In the genomic region with DNA sequence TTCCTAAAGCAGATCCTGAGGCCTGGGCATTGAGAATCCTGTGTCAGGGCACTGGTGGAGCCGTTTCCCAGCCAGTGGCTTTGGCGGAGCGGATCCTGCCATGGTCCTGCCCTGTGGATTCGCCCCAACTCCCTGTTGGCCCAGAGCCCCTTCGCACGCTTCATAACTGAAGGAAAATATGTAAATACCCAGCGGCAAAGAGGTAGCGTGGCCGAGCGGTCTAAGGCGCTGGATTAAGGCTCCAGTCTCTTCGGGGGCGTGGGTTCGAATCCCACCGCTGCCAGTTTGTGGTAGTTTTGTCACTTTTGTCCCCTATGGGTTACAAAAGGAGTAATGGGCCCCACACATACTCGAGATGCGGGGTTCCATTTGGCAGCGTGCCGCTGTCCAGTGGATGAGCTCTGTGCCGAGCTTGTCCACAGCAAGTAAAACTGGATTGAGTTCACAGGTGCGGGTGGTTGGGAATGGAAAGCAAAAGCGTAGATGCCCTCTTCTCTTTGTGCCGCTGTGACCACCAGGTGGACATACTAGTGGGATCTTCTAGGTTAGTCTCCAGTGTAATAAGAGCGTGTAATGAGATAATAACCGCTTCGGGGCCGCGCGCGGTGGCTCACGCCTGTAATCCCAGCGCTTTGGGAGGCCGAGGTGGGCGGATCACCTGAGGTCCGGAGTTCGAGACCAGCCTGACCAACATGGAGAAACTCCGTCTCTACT, we compare ENCODE assay signal across 1 cellular context.
TF ChIP-seq lines count a peak whose summit lies in the region.

No MANE protein-coding gene starts in this region.

TF ChIP-seq in K562, 482 proteins besides CTCF, POLR2A, EP300 and RAD21 (continues in another document):
- TF ChIP-seq ZNF512 (tag; IDR thresholded peaks at IDR 0.05) (no peak), ZBTB33 (CRISPR knock-in tag; IDR thresholded peaks at IDR 0.05) (peak; percentile 61), NUFIP1 (IDR thresholded peaks at IDR 0.05; ENCODE audit: partially characterized antibody) (no peak), PRMT5 (CRISPR knock-in tag; IDR thresholded peaks at IDR 0.05) (no peak), ZFP91 (CRISPR knock-in tag; IDR thresholded peaks at IDR 0.05) (no peak), SRSF7 (optimal IDR thresholded peaks at IDR 0.05; ENCODE audit: low read depth, low read length) (no peak), ZNF696 (CRISPR knock-in tag; conservative IDR thresholded peaks at IDR 0.05) (no peak), FUS (optimal IDR thresholded peaks at IDR 0.05; ENCODE audit: low read depth, low read length) (no peak), FOXA1 (IDR thresholded peaks at IDR 0.05; ENCODE audit: borderline replicate concordance) (no peak), ZNF764 (CRISPR knock-in tag; IDR thresholded peaks at IDR 0.05; ENCODE audit: low read depth) (peak; percentile 79), CREBBP (IDR thresholded peaks at IDR 0.05; ENCODE audit: low read depth, low read length) (no peak), ZC3H4 (CRISPR knock-in tag; IDR thresholded peaks at IDR 0.05; ENCODE audit: borderline replicate concordance) (no peak), ZSCAN32 (CRISPR knock-in tag; IDR thresholded peaks at IDR 0.05) (no peak), NBN (IDR thresholded peaks at IDR 0.05; ENCODE audit: low read depth) (peak; percentile 30; the same call in 1 of the 2 replicates), DNMT1 (IDR thresholded peaks at IDR 0.05) (no peak), BRD9 (IDR thresholded peaks at IDR 0.05; ENCODE audit: low read depth, partially characterized antibody) (peak; percentile 90), HMG20B (CRISPR knock-in tag; IDR thresholded peaks at IDR 0.05) (no peak), E2F8 (IDR thresholded peaks at IDR 0.05; ENCODE audit: low read depth, partially characterized antibody) (no peak), SP2 (IDR thresholded peaks at IDR 0.05; ENCODE audit: extremely low read depth, low read depth, low read length, poor library complexity, severe bottlenecking) (no peak), ZNF57 (CRISPR knock-in tag; IDR thresholded peaks at IDR 0.05) (no peak), ETS2 (tag; IDR thresholded peaks at IDR 0.05; ENCODE audit: borderline replicate concordance, poor library complexity, severe bottlenecking) (no peak), ZNF740 (CRISPR knock-in tag; IDR thresholded peaks at IDR 0.05) (no peak), ZNF740 (tag; IDR thresholded peaks at IDR 0.05) (no peak), TOE1 (IDR thresholded peaks at IDR 0.05; ENCODE audit: borderline replicate concordance) (0 out of 2 replicates have a peak, but pooled peaks have one; percentile 37), TOE1 (CRISPR knock-in tag; IDR thresholded peaks at IDR 0.05; ENCODE audit: borderline replicate concordance, low read depth) (0 out of 2 replicates have a peak, but pooled peaks have one; percentile 74), NCOA2 (IDR thresholded peaks at IDR 0.05; ENCODE audit: partially characterized antibody in 2 of 2) (no peak), ZZZ3 (IDR thresholded peaks at IDR 0.05) (no peak), DMBX1 (CRISPR knock-in tag; IDR thresholded peaks at IDR 0.05; ENCODE audit: borderline replicate concordance) (no peak), CCAR2 (IDR thresholded peaks at IDR 0.05; ENCODE audit: low read depth, low read length) (no peak), TCF3 (CRISPR knock-in tag; IDR thresholded peaks at IDR 0.05) (no peak; the same call in 1 of the 2 replicates), ETV5 (CRISPR knock-in tag; IDR thresholded peaks at IDR 0.05; ENCODE audit: low read depth) (no peak; the same call in 1 of the 2 replicates), TARDBP (IDR thresholded peaks at IDR 0.05) (peak; percentile 80), MCM2 (IDR thresholded peaks at IDR 0.05; ENCODE audit: low read depth) (no peak), JUND (IDR thresholded peaks at IDR 0.05; ENCODE audit: borderline replicate concordance, low read depth, low read length) (peak; percentile 47; the same call in 1 of the 2 replicates), JUND (tag; IDR thresholded peaks at IDR 0.05; ENCODE audit: borderline replicate concordance, low read depth, low read length) (no peak), ETV6 (IDR thresholded peaks at IDR 0.05; ENCODE audit: borderline replicate concordance in 1 of 2, low read depth in 2 of 2, low read length in 1 of 2) (0 out of 4 replicates have a peak, but pooled peaks of 1 of the 2 experiments have one; percentile 33), ETV6 (CRISPR knock-in tag; IDR thresholded peaks at IDR 0.05; ENCODE audit: borderline replicate concordance) (peak; percentile 68; the same call in 1 of the 2 replicates), SREBF2 (CRISPR knock-in tag; IDR thresholded peaks at IDR 0.05) (no peak), ZNF589 (CRISPR knock-in tag; IDR thresholded peaks at IDR 0.05; ENCODE audit: low read depth) (0 out of 2 replicates have a peak, but pooled peaks have one; percentile 25), CEBPG (CRISPR knock-in tag; IDR thresholded peaks at IDR 0.05) (no peak), CEBPG (tag; conservative IDR thresholded peaks at IDR 0.05 in 1 of 2, IDR thresholded peaks at IDR 0.05 in 1 of 2) (no peak; a peak in 1 of 4 replicates), ZNF217 (CRISPR knock-in tag; IDR thresholded peaks at IDR 0.05) (no peak), KDM4B (IDR thresholded peaks at IDR 0.05; ENCODE audit: borderline replicate concordance in 2 of 2, low read depth in 1 of 2) (no peak), JUNB (CRISPR knock-in tag; conservative IDR thresholded peaks at IDR 0.05) (no peak), SMARCE1 (IDR thresholded peaks at IDR 0.05) (peak; percentile 38; the same call in 1 of the 2 replicates), ZNF41 (CRISPR knock-in tag; conservative IDR thresholded peaks at IDR 0.05) (no peak), NCOA6 (IDR thresholded peaks at IDR 0.05) (no peak), ZNF695 (CRISPR knock-in tag; IDR thresholded peaks at IDR 0.05) (no peak)
- TF ChIP-seq, protein P1, sequence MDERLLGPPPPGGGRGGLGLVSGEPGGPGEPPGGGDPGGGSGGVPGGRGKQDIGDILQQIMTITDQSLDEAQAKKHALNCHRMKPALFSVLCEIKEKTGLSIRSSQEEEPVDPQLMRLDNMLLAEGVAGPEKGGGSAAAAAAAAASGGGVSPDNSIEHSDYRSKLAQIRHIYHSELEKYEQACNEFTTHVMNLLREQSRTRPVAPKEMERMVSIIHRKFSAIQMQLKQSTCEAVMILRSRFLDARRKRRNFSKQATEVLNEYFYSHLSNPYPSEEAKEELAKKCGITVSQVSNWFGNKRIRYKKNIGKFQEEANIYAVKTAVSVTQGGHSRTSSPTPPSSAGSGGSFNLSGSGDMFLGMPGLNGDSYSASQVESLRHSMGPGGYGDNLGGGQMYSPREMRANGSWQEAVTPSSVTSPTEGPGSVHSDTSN (CRISPR knock-in tag; IDR thresholded peaks at IDR 0.05; ENCODE audit: low read depth) = no peak
- TF ChIP-seq, protein P1 (tag; conservative IDR thresholded peaks at IDR 0.05; ENCODE audit: low read depth) = no peak
- TF ChIP-seq, protein P2, sequence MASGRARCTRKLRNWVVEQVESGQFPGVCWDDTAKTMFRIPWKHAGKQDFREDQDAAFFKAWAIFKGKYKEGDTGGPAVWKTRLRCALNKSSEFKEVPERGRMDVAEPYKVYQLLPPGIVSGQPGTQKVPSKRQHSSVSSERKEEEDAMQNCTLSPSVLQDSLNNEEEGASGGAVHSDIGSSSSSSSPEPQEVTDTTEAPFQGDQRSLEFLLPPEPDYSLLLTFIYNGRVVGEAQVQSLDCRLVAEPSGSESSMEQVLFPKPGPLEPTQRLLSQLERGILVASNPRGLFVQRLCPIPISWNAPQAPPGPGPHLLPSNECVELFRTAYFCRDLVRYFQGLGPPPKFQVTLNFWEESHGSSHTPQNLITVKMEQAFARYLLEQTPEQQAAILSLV (tag; IDR thresholded peaks at IDR 0.05) = no peak
- TF ChIP-seq, protein P3, sequence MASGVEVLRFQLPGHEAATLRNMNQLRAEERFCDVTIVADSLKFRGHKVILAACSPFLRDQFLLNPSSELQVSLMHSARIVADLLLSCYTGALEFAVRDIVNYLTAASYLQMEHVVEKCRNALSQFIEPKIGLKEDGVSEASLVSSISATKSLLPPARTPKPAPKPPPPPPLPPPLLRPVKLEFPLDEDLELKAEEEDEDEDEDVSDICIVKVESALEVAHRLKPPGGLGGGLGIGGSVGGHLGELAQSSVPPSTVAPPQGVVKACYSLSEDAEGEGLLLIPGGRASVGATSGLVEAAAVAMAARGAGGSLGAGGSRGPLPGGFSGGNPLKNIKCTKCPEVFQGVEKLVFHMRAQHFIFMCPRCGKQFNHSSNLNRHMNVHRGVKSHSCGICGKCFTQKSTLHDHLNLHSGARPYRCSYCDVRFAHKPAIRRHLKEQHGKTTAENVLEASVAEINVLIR (CRISPR knock-in tag; IDR thresholded peaks at IDR 0.05) = no peak
